In genomic region chr4:84167089-84167488, GRCh38 we compare ENCODE assay signal across 22 cellular contexts.
A peak's percentile ranks its signal among the peaks of the same experiment; 100 is the strongest.
DNase-seq lines count a peak whose midpoint lies in the region; ATAC-seq and TF ChIP-seq lines count a peak whose summit lies in the region.
"Had no signal": no experiment of that assay in that cellular context is flagged by ENCODE, and none has a peak within 500 bp of the region (broad histone marks: within the 10 kb centered on the region; RNA-seq: fewer than 3 reads in every experiment).

No MANE protein-coding gene starts in this region.

- DNase-seq in DMS53 (lab: John Stamatoyannopoulos, UW) (peak; percentile 51), DMS53 treated with DMSO at 0.1 percent for 48 hours (lab: John Stamatoyannopoulos, UW; ENCODE audit: unreplicated experiment) (no peak), A673 (ENCODE audit: low spot score) (peak; percentile 0), HT-29 (ENCODE audit: low spot score) (peak; percentile 5), NCI-H69 (lab: John Stamatoyannopoulos, UW) (peak; percentile 68), COLO668 (lab: John Stamatoyannopoulos, UW; ENCODE audit: unreplicated experiment) (no peak)
- DNase-seq: C1 segment of cervical spinal cord; CD8-positive, alpha-beta T cell; MM.1S; NCI-H1048; NCI-H187 treated with DMSO at 0.1 percent for 48 hours; NCI-H226; NCI-H510A treated with DMSO at 0.1 percent for 48 hours; SIG-M5; SK-N-SH had no signal

- no peak overlapping the region for H3K4me3 ChIP-seq in A673 (ENCODE audit: low read depth, low read length, poor library complexity, severe bottlenecking)
- H3K4me3 ChIP-seq: GM12878, GM23248, K562 had no signal

- BruUV-seq in A673 (replicated peaks; lab: Mats Ljungman, UMichigan): no TSS peak

- intact Hi-C loops in A673 (cut with micrococcal nuclease; ENCODE audit: unreplicated experiment): no loop called here

- POLR2A ChIA-PET in A673 (lab: Charles Lee; ENCODE audit: low non-redundant PET): no interaction called here

- ATAC-seq in GM21528 (IDR thresholded peaks at IDR 0.05; ENCODE audit: low FRiP score, unreplicated experiment) (no peak), GM18909 (IDR thresholded peaks at IDR 0.05; ENCODE audit: poor library complexity, unreplicated experiment) (no peak)
- ATAC-seq: CD8-positive, alpha-beta T cell; Panc1 had no signal

- no peak overlapping the region for H3K27ac ChIP-seq in A673 (ENCODE audit: low read depth, low read length, poor library complexity, severe bottlenecking)
- H3K27ac ChIP-seq: 22Rv1, GM23248 had no signal

- no peaks in the 10 kb centered on the region for H3K27me3 ChIP-seq in A673 (replicated peaks; ENCODE audit: insufficient read depth, low read depth, low read length, poor library complexity)

- H3K9me3 ChIP-seq in A673 (ENCODE audit: low read depth, low read length, poor library complexity, severe bottlenecking): no peaks in the 10 kb centered on the region
- H3K9me3 ChIP-seq: SK-N-SH had no signal

- TF ChIP-seq CTCF in A673 (conservative IDR thresholded peaks at IDR 0.05; ENCODE audit: low read depth, low read length): 0 out of 2 replicates have a peak, but pooled peaks have one; percentile 3

- no peaks in the 10 kb centered on the region for H3K4me1 ChIP-seq in A673 (ENCODE audit: insufficient read depth, low read length, poor library complexity, severe bottlenecking)

- no peaks in the 10 kb centered on the region for H3K36me3 ChIP-seq in A673 (ENCODE audit: insufficient read depth, low read length, poor library complexity, severe bottlenecking)

- CTCF ChIA-PET in A673 (lab: Charles Lee): no interaction called here

Comparison
In these comparisons a context has a peak if more than half of its experiments do, and no peak if none do; other contexts are left out.
1. DNase-seq: peak in DMS53 (single experiment), A673 (single experiment), HT-29 (single experiment) and NCI-H69 (single experiment); none in DMS53 treated with DMSO at 0.1 percent for 48 hours (single experiment) and COLO668 (single experiment).